In genomic region chr15:41438745-41439144, GRCh38 we compare ENCODE assay signal across 2 cellular contexts.
TF ChIP-seq lines count a peak whose summit lies in the region.

No MANE protein-coding gene starts in this region.

TF ChIP-seq in HEK293T, 16 proteins besides CTCF, POLR2A, EP300 and RAD21:
- TF ChIP-seq ZNF384 (IDR thresholded peaks at IDR 0.05) = peak; percentile 72

TF ChIP-seq in HepG2, 621 proteins besides CTCF, POLR2A, EP300 and RAD21:
- TF ChIP-seq ZNF362 (CRISPR knock-in tag; IDR thresholded peaks at IDR 0.05; ENCODE audit: borderline replicate concordance) = 0 out of 2 replicates have a peak, but pooled peaks have one; percentile 30
TF ChIP-seq in HepG2: peak in this region for 1; not testable (repeated sequence) for 620.
